11 cellular contexts compared by ENCODE assay signal in genomic region chr17:36194164-36194563, GRCh38. TPM values are rescaled to one million over a fixed set of nuclear protein-coding genes. Genes with fewer than 3 reads are reported as not detected.
A peak's percentile ranks its signal among the peaks of the same experiment; 100 is the strongest.
DNase-seq lines count a peak whose midpoint lies in the region; ATAC-seq and TF ChIP-seq lines count a peak whose summit lies in the region.
"Not testable (repeated sequence)": the region's sequence is repeated elsewhere in the genome, so short reads cannot be mapped to it uniquely, and the experiment has no call there.
"Had no signal": no experiment of that assay in that cellular context is flagged by ENCODE, and none has a peak within 500 bp of the region (broad histone marks: within the 10 kb centered on the region; RNA-seq: fewer than 3 reads in every experiment).

No MANE protein-coding gene starts in this region.

- not testable (repeated sequence) for H4K20me1 ChIP-seq in BLaER1 treated with 17β-estradiol and CSF1 and Interleukin-3, amounts not matched to agents 10 nM and 100 nM

- not testable (repeated sequence) for H3K27ac Mint-ChIP-seq in activated CD8-positive, alpha-beta T cell treated with anti-CD3 and anti-CD28 coated beads for 36 hours
- peak overlapping the region; percentile 97 for H3K27ac Mint-ChIP-seq in central memory CD8-positive, alpha-beta T cell (ENCODE audit: low read depth)
- H3K27ac Mint-ChIP-seq in stimulated activated effector memory CD8-positive, alpha-beta T cell treated with anti-CD3 and anti-CD28 coated beads, Interleukin-12 subunit alpha, Interleukin-12 subunit beta, amount 100 ng/mL, for 72 hours: peak overlapping the region; percentile 92

- intact Hi-C loops in activated CD8-positive, alpha-beta T cell treated with anti-CD3 and anti-CD28 coated beads for 36 hours (cut with micrococcal nuclease): loop anchor here (10.0 kb wide), 1 partner anchor 99 kb away; the partner anchor contains the start of gene CCL3
- intact Hi-C loops in mucosa of descending colon (cut with DNase I, micrococcal nuclease): not testable (repeated sequence)

- TF ChIP-seq POLR2A in GM19099 (IDR thresholded peaks at IDR 0.05; ENCODE audit: extremely low read depth, insufficient read length, low read depth): peak; percentile 2

- peaks cover 0 to 14% (median 5%) of the 10 kb centered on the region in 11 experiments; a peak in 7 of 22 replicates for H3K36me3 ChIP-seq in BLaER1 treated with 17β-estradiol and CSF1 and Interleukin-3, amounts not matched to agents 10 nM and 100 nM
- not testable (repeated sequence) for H3K36me3 ChIP-seq in mucosa of descending colon (ENCODE audit: low read depth)

- H3K27me3 Mint-ChIP-seq in activated CD8-positive, alpha-beta T cell treated with anti-CD3 and anti-CD28 coated beads for 36 hours; central memory CD8-positive, alpha-beta T cell: not testable (repeated sequence)

- not testable (repeated sequence) for H3K9me3 ChIP-seq in BLaER1 treated with 17β-estradiol and CSF1 and Interleukin-3, amounts not matched to agents 10 nM and 100 nM (replicated peaks in 1 of 11); mucosa of descending colon

- H3K4me3 Mint-ChIP-seq in activated CD8-positive, alpha-beta T cell treated with anti-CD3 and anti-CD28 coated beads for 36 hours: peak overlapping the region; percentile 20
- H3K4me3 Mint-ChIP-seq in central memory CD8-positive, alpha-beta T cell: peak overlapping the region; percentile 73
- H3K4me3 Mint-ChIP-seq in stimulated activated effector memory CD8-positive, alpha-beta T cell treated with anti-CD3 and anti-CD28 coated beads, Interleukin-12 subunit alpha, Interleukin-12 subunit beta, amount 100 ng/mL, for 72 hours: peak overlapping the region; percentile 70

- not testable (repeated sequence) for ATAC-seq in activated CD8-positive, alpha-beta T cell treated with anti-CD3 and anti-CD28 coated beads for 36 hours; central memory CD8-positive, alpha-beta T cell (replicated peaks; ENCODE audit: extremely low read depth, poor library complexity, severe bottlenecking)
- ATAC-seq in left lobe of liver (peak; percentile 69), mucosa of descending colon (peak; percentile 20)
- ATAC-seq in stimulated activated effector memory CD8-positive, alpha-beta T cell treated with anti-CD3 and anti-CD28 coated beads, Interleukin-12 subunit alpha, Interleukin-12 subunit beta, amount 100 ng/mL, for 72 hours: peak; percentile 17

- peaks cover 81 to 98% (median 91%) of the 10 kb centered on the region in 10 experiments for H3K4me1 ChIP-seq in BLaER1 treated with 17β-estradiol and CSF1 and Interleukin-3, amounts not matched to agents 10 nM and 100 nM
- H3K4me1 ChIP-seq in mucosa of descending colon (ENCODE audit: low read depth): not testable (repeated sequence)

- peak overlapping the region in 6 of 11 experiments; percentile 52 to 94 (median 90); a peak in 7 of 22 replicates for H3K9ac ChIP-seq in BLaER1 treated with 17β-estradiol and CSF1 and Interleukin-3, amounts not matched to agents 10 nM and 100 nM

- not testable (repeated sequence) for H3K27me3 ChIP-seq in BLaER1 treated with 17β-estradiol and CSF1 and Interleukin-3, amounts not matched to agents 10 nM and 100 nM

- not testable (repeated sequence) for H3K4me3 ChIP-seq in BLaER1 treated with 17β-estradiol and CSF1 and Interleukin-3, amounts not matched to agents 10 nM and 100 nM; mucosa of descending colon

- not testable (repeated sequence) for H3K36me3 Mint-ChIP-seq in activated CD8-positive, alpha-beta T cell treated with anti-CD3 and anti-CD28 coated beads for 36 hours (ENCODE audit: low read depth)
- H3K36me3 Mint-ChIP-seq in central memory CD8-positive, alpha-beta T cell (ENCODE audit: insufficient read depth): peaks cover 13% of the 10 kb centered on the region
- peaks cover 33% of the 10 kb centered on the region for H3K36me3 Mint-ChIP-seq in stimulated activated effector memory CD8-positive, alpha-beta T cell treated with anti-CD3 and anti-CD28 coated beads, Interleukin-12 subunit alpha, Interleukin-12 subunit beta, amount 100 ng/mL, for 72 hours

- peak overlapping the region; percentile 91 to 99 (median 97); a peak in 20 of 22 replicates for H3K27ac ChIP-seq in BLaER1 treated with 17β-estradiol and CSF1 and Interleukin-3, amounts not matched to agents 10 nM and 100 nM

- POLR2A ChIA-PET in activated CD8-positive, alpha-beta T cell treated with anti-CD3 and anti-CD28 coated beads for 36 hours (lab: Charles Lee): interaction anchor here (0.7 kb wide), 1 partner anchor 9 kb away, joined by 3 read pairs; no protein-coding TSS in a partner anchor

- H3K4me2 ChIP-seq in BLaER1 treated with 17β-estradiol and CSF1 and Interleukin-3, amounts not matched to agents 10 nM and 100 nM: peak overlapping the region in 10 of 11 experiments; percentile 83 to 98 (median 92); a peak in 18 of 22 replicates

- not testable (repeated sequence) for TF ChIP-seq CTCF in activated CD8-positive, alpha-beta T cell treated with anti-CD3 and anti-CD28 coated beads for 36 hours (IDR thresholded peaks at IDR 0.05); mucosa of descending colon (IDR thresholded peaks at IDR 0.05)

- H3K4me1 Mint-ChIP-seq in activated CD8-positive, alpha-beta T cell treated with anti-CD3 and anti-CD28 coated beads for 36 hours (ENCODE audit: low read depth): peaks cover 50% of the 10 kb centered on the region
- H3K4me1 Mint-ChIP-seq in central memory CD8-positive, alpha-beta T cell: peaks cover 82% of the 10 kb centered on the region
- peaks cover 80% of the 10 kb centered on the region for H3K4me1 Mint-ChIP-seq in stimulated activated effector memory CD8-positive, alpha-beta T cell treated with anti-CD3 and anti-CD28 coated beads, Interleukin-12 subunit alpha, Interleukin-12 subunit beta, amount 100 ng/mL, for 72 hours

- CTCF ChIA-PET in activated CD8-positive, alpha-beta T cell treated with anti-CD3 and anti-CD28 coated beads for 36 hours (lab: Charles Lee): interaction anchor here (1.9 kb wide), 1 partner anchor 45 kb away, joined by 7 read pairs; no protein-coding TSS in a partner anchor

- not testable (repeated sequence) for H3K9me3 Mint-ChIP-seq in activated CD8-positive, alpha-beta T cell treated with anti-CD3 and anti-CD28 coated beads for 36 hours; central memory CD8-positive, alpha-beta T cell; stimulated activated effector memory CD8-positive, alpha-beta T cell treated with anti-CD3 and anti-CD28 coated beads, Interleukin-12 subunit alpha, Interleukin-12 subunit beta, amount 100 ng/mL, for 72 hours

- not testable (repeated sequence) for DNase-seq in activated CD8-positive, alpha-beta T cell treated with anti-CD3 and anti-CD28 coated beads for 36 hours; central memory CD8-positive, alpha-beta T cell (ENCODE audit: low spot score in 2 of 2); left lobe of liver (ENCODE audit: low spot score); mucosa of descending colon; stimulated activated effector memory CD8-positive, alpha-beta T cell treated with anti-CD3 and anti-CD28 coated beads, Interleukin-12 subunit alpha, Interleukin-12 subunit beta, amount 100 ng/mL, for 72 hours (ENCODE audit: low spot score in 2 of 2)

RNA-seq across cellular contexts. Expression of gene CCL3L1, which starts 2.4 kb away (rescaled TPM):
- 10 to 100 TPM; 33.8 to 35.1 TPM for total RNA-seq in activated CD8-positive, alpha-beta T cell treated with anti-CD3 and anti-CD28 coated beads for 36 hours
- total RNA-seq in left lobe of liver (0.38 TPM), mucosa of descending colon (1 to 10 TPM in 1 of 3 donors, under 1 TPM in 1, not detected in 1; 0.66 to 1.4 TPM)
- total RNA-seq: Caco-2, GM23338, H4, H9 had no signal

RNA-seq across cellular contexts. Expression of gene CCL4L2, which starts 16.7 kb away (rescaled TPM):
- 100 to 1,000 TPM in 1 of 2 experiments, 10 to 100 TPM in 1; 95.1 to 102 TPM for total RNA-seq in activated CD8-positive, alpha-beta T cell treated with anti-CD3 and anti-CD28 coated beads for 36 hours
- not detected for total RNA-seq in left lobe of liver
- total RNA-seq in mucosa of descending colon: 1 to 10 TPM; 1.1 to 3.3 (median 2.9) TPM
- total RNA-seq: Caco-2, GM23338, H4, H9 had no signal

RNA-seq across cellular contexts. Expression of gene TBC1D3B, which starts 17.7 kb away (rescaled TPM):
- total RNA-seq in activated CD8-positive, alpha-beta T cell treated with anti-CD3 and anti-CD28 coated beads for 36 hours: 1 to 10 TPM; 6.6 to 9.0 TPM
- total RNA-seq in left lobe of liver: 5.7 TPM
- total RNA-seq in mucosa of descending colon: 10 to 100 TPM in 2 of 3 donors, 1 to 10 TPM in 1; 8.0 to 12.9 (median 10.8) TPM

Comparison
In these comparisons a context has a peak if more than half of its experiments do, and no peak if none do; other contexts are left out.
1. H3K4me3 Mint-ChIP-seq: peak in every context shown above with its lines; median percentile 73 in central memory CD8-positive, alpha-beta T cell; 70 in stimulated activated effector memory CD8-positive, alpha-beta T cell treated with anti-CD3 and anti-CD28 coated beads, Interleukin-12 subunit alpha, Interleukin-12 subunit beta, amount 100 ng/mL, for 72 hours; 20 in activated CD8-positive, alpha-beta T cell treated with anti-CD3 and anti-CD28 coated beads for 36 hours.
2. RNA of gene CCL3L1, which starts 2.4 kb away (total RNA-seq): 33.8 to 35.1 TPM in activated CD8-positive, alpha-beta T cell treated with anti-CD3 and anti-CD28 coated beads for 36 hours; 0.66 to 1.4 TPM in mucosa of descending colon and 0.38 TPM in left lobe of liver (single experiment); every median in the first group is over 10 times any median in the second.
3. RNA of gene CCL4L2, which starts 16.7 kb away (total RNA-seq): 95.1 to 102 TPM in activated CD8-positive, alpha-beta T cell treated with anti-CD3 and anti-CD28 coated beads for 36 hours; 1.1 to 3.3 TPM in mucosa of descending colon and not detected in left lobe of liver (single experiment); every median in the first group is over 10 times any median in the second.